8 cellular contexts compared by ENCODE assay signal in the genomic region with DNA sequence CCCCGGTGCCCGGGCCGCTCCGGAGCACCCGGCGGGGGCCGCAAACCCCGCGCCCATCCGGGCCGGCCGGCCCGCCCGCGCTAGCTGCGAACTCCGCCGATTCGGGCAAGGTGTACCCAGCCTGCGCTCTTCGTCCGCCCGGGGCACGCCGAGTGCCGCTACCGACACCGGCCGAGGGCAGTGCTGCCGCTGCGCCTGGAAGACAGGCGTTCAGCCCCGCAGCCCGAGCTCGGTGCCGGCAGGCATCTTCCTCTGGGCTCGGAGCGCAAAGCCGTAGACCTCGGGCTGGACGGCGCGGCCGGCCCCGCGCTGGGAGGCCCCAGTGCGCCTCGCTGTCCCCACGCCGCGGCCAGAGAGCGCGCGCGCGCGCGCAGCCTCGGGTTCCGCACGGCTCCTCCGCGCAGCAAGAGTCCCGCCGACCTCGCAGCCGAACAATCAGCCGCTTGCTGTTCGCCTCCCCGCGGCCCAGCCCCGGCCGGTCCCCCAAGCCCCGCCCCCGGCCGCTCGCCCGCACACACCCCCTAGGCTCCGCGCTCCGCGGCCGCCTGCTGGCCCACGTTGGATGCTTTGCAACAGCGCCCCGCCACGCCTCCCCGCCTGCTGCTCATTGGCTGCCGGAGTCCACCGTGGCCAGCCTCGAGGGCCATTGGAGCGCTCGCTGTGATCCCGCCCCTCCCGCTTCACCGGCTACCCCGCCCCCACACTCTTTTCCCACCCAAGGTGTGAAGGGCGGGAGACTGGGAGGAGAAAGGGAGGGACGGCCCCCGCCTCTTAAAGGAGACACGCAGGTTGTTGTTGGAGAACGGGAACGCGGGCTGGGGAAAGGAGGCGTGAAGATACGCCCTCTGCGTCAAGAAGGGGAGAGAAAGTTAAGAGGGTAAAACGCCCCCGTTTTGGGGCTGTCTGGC. TPM values are rescaled to one million over a fixed set of nuclear protein-coding genes. Genes with fewer than 3 reads are reported as not detected.
DNase-seq lines count a peak whose midpoint lies in the region; ATAC-seq, FAIRE-seq and TF ChIP-seq lines count a peak whose summit lies in the region.

A gene with protein sequence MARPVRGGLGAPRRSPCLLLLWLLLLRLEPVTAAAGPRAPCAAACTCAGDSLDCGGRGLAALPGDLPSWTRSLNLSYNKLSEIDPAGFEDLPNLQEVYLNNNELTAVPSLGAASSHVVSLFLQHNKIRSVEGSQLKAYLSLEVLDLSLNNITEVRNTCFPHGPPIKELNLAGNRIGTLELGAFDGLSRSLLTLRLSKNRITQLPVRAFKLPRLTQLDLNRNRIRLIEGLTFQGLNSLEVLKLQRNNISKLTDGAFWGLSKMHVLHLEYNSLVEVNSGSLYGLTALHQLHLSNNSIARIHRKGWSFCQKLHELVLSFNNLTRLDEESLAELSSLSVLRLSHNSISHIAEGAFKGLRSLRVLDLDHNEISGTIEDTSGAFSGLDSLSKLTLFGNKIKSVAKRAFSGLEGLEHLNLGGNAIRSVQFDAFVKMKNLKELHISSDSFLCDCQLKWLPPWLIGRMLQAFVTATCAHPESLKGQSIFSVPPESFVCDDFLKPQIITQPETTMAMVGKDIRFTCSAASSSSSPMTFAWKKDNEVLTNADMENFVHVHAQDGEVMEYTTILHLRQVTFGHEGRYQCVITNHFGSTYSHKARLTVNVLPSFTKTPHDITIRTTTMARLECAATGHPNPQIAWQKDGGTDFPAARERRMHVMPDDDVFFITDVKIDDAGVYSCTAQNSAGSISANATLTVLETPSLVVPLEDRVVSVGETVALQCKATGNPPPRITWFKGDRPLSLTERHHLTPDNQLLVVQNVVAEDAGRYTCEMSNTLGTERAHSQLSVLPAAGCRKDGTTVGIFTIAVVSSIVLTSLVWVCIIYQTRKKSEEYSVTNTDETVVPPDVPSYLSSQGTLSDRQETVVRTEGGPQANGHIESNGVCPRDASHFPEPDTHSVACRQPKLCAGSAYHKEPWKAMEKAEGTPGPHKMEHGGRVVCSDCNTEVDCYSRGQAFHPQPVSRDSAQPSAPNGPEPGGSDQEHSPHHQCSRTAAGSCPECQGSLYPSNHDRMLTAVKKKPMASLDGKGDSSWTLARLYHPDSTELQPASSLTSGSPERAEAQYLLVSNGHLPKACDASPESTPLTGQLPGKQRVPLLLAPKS (minus strand): TSS at position 448 of the 908 bp plus-strand sequence. CDS start 615 bp downstream, outside the sequence.

- H3K4ac ChIP-seq in H1 (replicated peaks; ENCODE audit: insufficient read length, low read depth, low read length) (peak within 1 kb of the TSS; percentile 42), mesendoderm (ENCODE audit: low read depth, low read length) (peak within 1 kb of the TSS; percentile 90)

- H3K4me1 Mint-ChIP-seq in CD8-positive, alpha-beta memory T cell, result peaks cover 62 to 70% (median 65%) of the 10 kb centered on the region in 3 donors
- peaks cover 60% of the 10 kb centered on the region for H3K4me1 Mint-ChIP-seq in activated CD8-positive, alpha-beta memory T cell treated with anti-CD3 and anti-CD28 coated beads, Interleukin-2, amount 10 ng/mL, durations not matched to agents 7 days and 5 days

- peaks cover 7% of the 10 kb centered on the region for H3K23me2 ChIP-seq in H1 (ENCODE audit: low read depth, low read length)

- 2% methylated on average over 47 of the region's 109 CpGs; no CpG with 5 or more reads in 1 of the 2 experiments for WGBS in H1 (ENCODE audit: extremely low coverage in 1 of 2, insufficient coverage in 1 of 2, insufficient read length in 1 of 2, insufficient replicate concordance in 2 of 2, low coverage in 1 of 2, low lambda C conversion rate in 2 of 2, missing lambda C conversion rate in 1 of 2), 2 experiments
- whole genome bisulfite sequencing in mesendoderm (ENCODE audit: extremely low coverage, insufficient coverage, low lambda C conversion rate), result no CpG with 5 or more reads among the region's 109 CpGs

- no peak within 1 kb of the TSS for H2BK15ac ChIP-seq in H1 (ENCODE audit: low read length)
- peak within 1 kb of the TSS; percentile 10 for H2BK15ac ChIP-seq in mesendoderm (replicated peaks; ENCODE audit: low read depth)

- peaks cover 5 to 11% of the 10 kb centered on the region in 2 experiments for H4K20me1 ChIP-seq in H1 (replicated peaks in 1 of 2; ENCODE audit: control insufficient read depth in 1 of 2, insufficient read depth in 2 of 2, low read length in 2 of 2)

- H2AFZ ChIP-seq in H1 (ENCODE audit: low read length), result no peak within 1 kb of the TSS

- H3K27me3 ChIP-seq in CD8-positive, alpha-beta memory T cell (ENCODE audit: insufficient read depth, low read length, poor library complexity, severe bottlenecking), result no peaks in the 10 kb centered on the region
- H3K27me3 ChIP-seq in H1 (replicated peaks in 1 of 4; ENCODE audit: control insufficient read depth in 3 of 4, extremely low read depth in 1 of 4, insufficient read depth in 3 of 4, low read length in 3 of 4) (no peaks in the 10 kb centered on the region), mesendoderm (ENCODE audit: insufficient read depth, low read length, poor library complexity) (no peaks in the 10 kb centered on the region)

- CTCF ChIA-PET in CD8-positive, alpha-beta memory T cell (lab: Charles Lee), result interaction anchor here (0.8 to 1.7 kb wide), 4 partner anchors 9 to 94 kb away, joined by 3 to 7 read pairs (median 4); no protein-coding TSS in a partner anchor
- CTCF ChIA-PET in activated CD8-positive, alpha-beta memory T cell treated with anti-CD3 and anti-CD28 coated beads, Interleukin-2, amount 10 ng/mL, durations not matched to agents 7 days and 5 days (lab: Charles Lee), result interaction anchor here (1.7 kb wide), 1 partner anchor 17 kb away, joined by 5 read pairs; no protein-coding TSS in a partner anchor
- CTCF ChIA-PET in H1 (lab: Charles Lee; ENCODE audit: partially characterized antibody), result interaction anchor here (1.1 kb wide), 1 partner anchor 28 kb away, joined by 4 read pairs; no protein-coding TSS in a partner anchor

- TF ChIP-seq CTCF in H1 (IDR thresholded peaks at IDR 0.05; ENCODE audit: control extremely low read depth in 1 of 3, insufficient read depth in 1 of 3, low read depth in 1 of 3, low read length in 3 of 3), result peak in 2 of 3 experiments; percentile 8 to 39; a peak in 3 of 4 replicates

- H3K14ac ChIP-seq in H1 (ENCODE audit: insufficient read length), result peak within 1 kb of the TSS; percentile 61

- H3K4me3 Mint-ChIP-seq in CD8-positive, alpha-beta memory T cell, result peak within 1 kb of the TSS; percentile 90 to 98 (median 95)
- H3K4me3 Mint-ChIP-seq in activated CD8-positive, alpha-beta memory T cell treated with anti-CD3 and anti-CD28 coated beads, Interleukin-2, amount 10 ng/mL, durations not matched to agents 7 days and 5 days, result peak within 1 kb of the TSS; percentile 96

- peak within 1 kb of the TSS; percentile 77 for H4K5ac ChIP-seq in H1 (ENCODE audit: insufficient read length, low read depth, low read length)
- no peak within 1 kb of the TSS for H4K5ac ChIP-seq in mesendoderm (ENCODE audit: low read length)

- POLR2A ChIA-PET in CD8-positive, alpha-beta memory T cell (lab: Charles Lee), result interaction anchor here (0.5 to 2.1 kb wide), 3 partner anchors 10 to 201 kb away, joined by 3 to 11 read pairs (median 4); no protein-coding TSS in a partner anchor
- POLR2A ChIA-PET in H1 (lab: Charles Lee; ENCODE audit: partially characterized antibody), result interaction anchor here (1.1 to 1.3 kb wide), 2 partner anchors 9 to 28 kb away, joined by 3 to 5 read pairs; no protein-coding TSS in a partner anchor

- H4K8ac ChIP-seq in H1 (ENCODE audit: extremely low read depth, insufficient read depth, low read length), result no peak within 1 kb of the TSS
- H4K8ac ChIP-seq in mesendoderm (ENCODE audit: low read depth, low read length), result no peak within 1 kb of the TSS

- H3K9ac ChIP-seq in H1 (replicated peaks in 1 of 4; ENCODE audit: extremely low read depth in 1 of 4, low read depth in 3 of 4, low read length in 3 of 4) (peak within 1 kb of the TSS; percentile 79 to 96 (median 92)), mesendoderm (ENCODE audit: low read length) (peak within 1 kb of the TSS; percentile 95)

- peak; percentile 49 to 78 for TF ChIP-seq POLR2A in H1 (IDR thresholded peaks at IDR 0.05; ENCODE audit: control extremely low read depth in 1 of 2, low read depth in 2 of 2, low read length in 2 of 2)

- H2AK5ac ChIP-seq in H1 (ENCODE audit: low read depth, low read length) (no peak within 1 kb of the TSS), mesendoderm (ENCODE audit: low read length) (no peak within 1 kb of the TSS)

- no peak within 1 kb of the TSS; the same call in 1 of the 2 replicates for H2BK20ac ChIP-seq in H1 (ENCODE audit: low read length)

- 0 out of 2 replicates have a peak within 1 kb of the TSS, but pooled peaks have one; percentile 30 for H2BK12ac ChIP-seq in H1 (ENCODE audit: low read depth, low read length)

- FAIRE-seq in H1 (lab: Jason Lieb, UNC), result peak; percentile 82

- H3K18ac ChIP-seq in H1 (ENCODE audit: extremely low read depth, low read length) (peak within 1 kb of the TSS; percentile 72), mesendoderm (ENCODE audit: low read length) (peak within 1 kb of the TSS; percentile 97)

- no peaks in the 10 kb centered on the region for H3K27me3 Mint-ChIP-seq in CD8-positive, alpha-beta memory T cell
- peaks cover 20% of the 10 kb centered on the region for H3K27me3 Mint-ChIP-seq in activated CD8-positive, alpha-beta memory T cell treated with anti-CD3 and anti-CD28 coated beads, Interleukin-2, amount 10 ng/mL, durations not matched to agents 7 days and 5 days

- ATAC-seq in GM19468 (IDR thresholded peaks at IDR 0.05; ENCODE audit: extremely low read depth, unreplicated experiment), result peak; percentile 98
- peak; percentile 98 for ATAC-seq in activated CD8-positive, alpha-beta memory T cell treated with anti-CD3 and anti-CD28 coated beads, Interleukin-2, amount 10 ng/mL, durations not matched to agents 7 days and 5 days

- no peaks in the 10 kb centered on the region for H3K9me3 ChIP-seq in CD8-positive, alpha-beta memory T cell (ENCODE audit: low read length)
- H3K9me3 ChIP-seq in H1 (ENCODE audit: insufficient read depth in 2 of 2, low read depth in 1 of 2, low read length in 1 of 2), result no peaks in the 10 kb centered on the region

- no peaks in the 10 kb centered on the region for H3K9me3 Mint-ChIP-seq in CD8-positive, alpha-beta memory T cell
- no peaks in the 10 kb centered on the region for H3K9me3 Mint-ChIP-seq in activated CD8-positive, alpha-beta memory T cell treated with anti-CD3 and anti-CD28 coated beads, Interleukin-2, amount 10 ng/mL, durations not matched to agents 7 days and 5 days (ENCODE audit: low read depth)

- H3K23ac ChIP-seq in H1 (ENCODE audit: insufficient read length) (no peak within 1 kb of the TSS), mesendoderm (ENCODE audit: low read length) (peak within 1 kb of the TSS; percentile 98)

- H2BK120ac ChIP-seq in H1 (replicated peaks; ENCODE audit: low read depth, low read length) (peak within 1 kb of the TSS; percentile 57), mesendoderm (ENCODE audit: low read depth, low read length) (no peak within 1 kb of the TSS)

- peak; percentile 90 to 98 (median 97) for DNase-seq in CD8-positive, alpha-beta memory T cell
- DNase-seq in HS-27A (ENCODE audit: low read depth), result peak; percentile 90
- peak; percentile 98 for DNase-seq in NK-92 treated with Interleukin-12 subunit alpha and Interleukin-12 subunit beta, amount 100 ng/mL, for 24 hours (lab: John Stamatoyannopoulos, UW)
- peak; percentile 99 for DNase-seq in activated CD8-positive, alpha-beta memory T cell treated with anti-CD3 and anti-CD28 coated beads, Interleukin-2, amount 10 ng/mL, durations not matched to agents 7 days and 5 days
- peak; percentile 96 to 98 for DNase-seq in H1 (ENCODE audit: low read depth in 1 of 2, low spot score in 2 of 2)
- peak; percentile 99 for DNase-seq in mesendoderm
- peak; percentile 98 for DNase-seq in stimulated activated CD8-positive, alpha-beta memory T cell treated with anti-CD3 and anti-CD28 coated beads, Interleukin-12 subunit alpha, Interleukin-12 subunit beta, amount 100 ng/mL, for 4 hours (ENCODE audit: low read depth)

- H3K79me2 ChIP-seq in H1 (ENCODE audit: control insufficient read depth in 1 of 2, insufficient read depth in 2 of 2, low read length in 2 of 2) (peaks cover 22 to 49% of the 10 kb centered on the region in 2 experiments), mesendoderm (ENCODE audit: control insufficient read depth, insufficient read depth, low read length) (peaks cover 22% of the 10 kb centered on the region)

- H3K36me3 ChIP-seq in CD8-positive, alpha-beta memory T cell (ENCODE audit: insufficient read depth, low read length), result no peaks in the 10 kb centered on the region
- no peaks in the 10 kb centered on the region; a peak in 1 of 8 replicates for H3K36me3 ChIP-seq in H1 (ENCODE audit: control insufficient read depth in 2 of 4, insufficient read depth in 4 of 4, low read length in 3 of 4)
- H3K36me3 ChIP-seq in mesendoderm (ENCODE audit: control insufficient read depth, insufficient read depth, low read length), result no peaks in the 10 kb centered on the region

- peaks cover 0 to 3% (median 0%) of the 10 kb centered on the region in 3 donors for H3K36me3 Mint-ChIP-seq in CD8-positive, alpha-beta memory T cell
- no peaks in the 10 kb centered on the region for H3K36me3 Mint-ChIP-seq in activated CD8-positive, alpha-beta memory T cell treated with anti-CD3 and anti-CD28 coated beads, Interleukin-2, amount 10 ng/mL, durations not matched to agents 7 days and 5 days

- peak within 1 kb of the TSS; percentile 55 for H3K27ac ChIP-seq in CD8-positive, alpha-beta memory T cell (ENCODE audit: low read depth, low read length)
- H3K27ac ChIP-seq in H1 (ENCODE audit: low read depth, low read length) (peak within 1 kb of the TSS; percentile 84), mesendoderm (ENCODE audit: low read depth, low read length) (peak within 1 kb of the TSS; percentile 77)

- H3K56ac ChIP-seq in H1 (replicated peaks; ENCODE audit: insufficient read length, low read depth, low read length) (peak within 1 kb of the TSS; percentile 73), mesendoderm (ENCODE audit: low read length) (peak within 1 kb of the TSS; percentile 99)

- H3K79me1 ChIP-seq in H1 (ENCODE audit: low read depth, low read length), result 0 out of 2 replicates have a peak, but pooled peaks cover 2% of the 10 kb centered on the region
- peaks cover 8% of the 10 kb centered on the region for H3K79me1 ChIP-seq in mesendoderm (ENCODE audit: low read length)

- peak within 1 kb of the TSS; percentile 68 for H3K4me3 ChIP-seq in CD8-positive, alpha-beta memory T cell (ENCODE audit: low read length)
- H3K4me3 ChIP-seq in H1 (ENCODE audit: extremely low read depth in 1 of 4, insufficient read depth in 2 of 4, low read depth in 3 of 4, low read length in 4 of 4) (peak within 1 kb of the TSS; percentile 85 to 96 (median 90)), mesendoderm (ENCODE audit: low read length) (peak within 1 kb of the TSS; percentile 90)

- H3K4me2 ChIP-seq in H1 (ENCODE audit: insufficient read depth in 1 of 2, low read depth in 2 of 2, low read length in 2 of 2), result peak within 1 kb of the TSS; percentile 84 to 93
- H3K4me2 ChIP-seq in mesendoderm (ENCODE audit: low read length), result peak within 1 kb of the TSS; percentile 80

- peak in 1 of 2 experiments; percentile 26; a peak in 1 of 4 replicates for TF ChIP-seq RAD21 in H1 (IDR thresholded peaks at IDR 0.05 in 1 of 2, conservative IDR thresholded peaks at IDR 0.05 in 1 of 2; ENCODE audit: low read depth in 2 of 2, low read length in 2 of 2)

- peaks cover 46% of the 10 kb centered on the region for H3K4me1 ChIP-seq in CD8-positive, alpha-beta memory T cell (ENCODE audit: insufficient read depth, low read length)
- peaks cover 6 to 17% (median 13%) of the 10 kb centered on the region in 4 experiments; a peak in 6 of 7 replicates for H3K4me1 ChIP-seq in H1 (replicated peaks in 1 of 4; ENCODE audit: control insufficient read depth in 3 of 4, insufficient read depth in 4 of 4, low read length in 3 of 4)
- H3K4me1 ChIP-seq in mesendoderm (ENCODE audit: control insufficient read depth, low read depth, low read length), result peaks cover 6% of the 10 kb centered on the region

- H3K27ac Mint-ChIP-seq in CD8-positive, alpha-beta memory T cell, result peak within 1 kb of the TSS; percentile 55 to 93 (median 86)
- H3K27ac Mint-ChIP-seq in activated CD8-positive, alpha-beta memory T cell treated with anti-CD3 and anti-CD28 coated beads, Interleukin-2, amount 10 ng/mL, durations not matched to agents 7 days and 5 days, result peak within 1 kb of the TSS; percentile 82

- H2BK5ac ChIP-seq in H1 (ENCODE audit: low read depth, low read length) (peak within 1 kb of the TSS; percentile 61; the same call in 1 of the 2 replicates), mesendoderm (ENCODE audit: low read length) (peak within 1 kb of the TSS; percentile 86)

- peak in 1 of 2 experiments; percentile 30; a peak in 1 of 3 replicates for TF ChIP-seq EP300 in H1 (IDR thresholded peaks at IDR 0.05; ENCODE audit: borderline replicate concordance in 1 of 2, low read depth in 2 of 2, low read length in 2 of 2)

- H4K91ac ChIP-seq in H1 (replicated peaks; ENCODE audit: insufficient read length, low read length), result peak within 1 kb of the TSS; percentile 81

RNA-seq across cellular contexts. Expression of the gene that starts here (rescaled TPM):
- total RNA-seq in CD8-positive, alpha-beta memory T cell, result 10 to 100 TPM; 37.9 to 38.2 TPM
- polyA plus RNA-seq in CD8-positive, alpha-beta memory T cell, result 47.9 TPM
- 10 to 100 TPM; 21.0 to 31.6 TPM for total RNA-seq in activated CD8-positive, alpha-beta memory T cell treated with anti-CD3 and anti-CD28 coated beads, Interleukin-2, amount 10 ng/mL, durations not matched to agents 7 days and 5 days
- total RNA-seq in H1 (2021; fragmentation: NEBNext Ultra II Directional; extraction: Animal tissue kit (Norgen Biotek cat#: 25700)), result 78.1 and 86.8 TPM in 2 replicates
- 88.7 and 94.1 TPM in 2 replicates for polyA plus RNA-seq in H1 (2011; rRNA removed)
- 87.8 TPM for polyA plus RNA-seq in H1 (2011; cell fraction: cytosol; rRNA removed)
- 241 TPM for polyA plus RNA-seq in H1 (2011; cell fraction: nucleus; rRNA removed)
- 76.9 to 126 TPM (median 101 TPM) in 4 replicates for polyA plus RNA-seq in H1 (2012, experiment 1 of 2)
- 35.9 TPM for polyA plus RNA-seq in H1 (2012, experiment 2 of 2)
- polyA plus RNA-seq in H1 (2013, experiment 1 of 2), result 95.4 TPM
- 95.1 TPM for polyA plus RNA-seq in H1 (2013, experiment 2 of 2)
- 291 and 398 TPM in 2 replicates for polyA minus RNA-seq in H1 (2011; rRNA and poly(A)+ RNA removed)
- 82.9 TPM for polyA minus RNA-seq in H1 (2011; cell fraction: cytosol; rRNA and poly(A)+ RNA removed)
- 139 TPM for polyA minus RNA-seq in H1 (2011; cell fraction: nucleus; rRNA and poly(A)+ RNA removed)
- 10.9 TPM for polyA plus RNA-seq in mesendoderm (2013, experiment 1 of 2)
- polyA plus RNA-seq in mesendoderm (2013, experiment 2 of 2), result 12.6 TPM

Comparison
In these comparisons a context has a peak if more than half of its experiments do, and no peak if none do; other contexts are left out.
1. Peak in every context shown above with its lines: DNase-seq, ATAC-seq, H3K4me3 ChIP-seq and H3K27ac ChIP-seq.